14 cellular contexts compared by ENCODE assay signal in the genomic region with DNA sequence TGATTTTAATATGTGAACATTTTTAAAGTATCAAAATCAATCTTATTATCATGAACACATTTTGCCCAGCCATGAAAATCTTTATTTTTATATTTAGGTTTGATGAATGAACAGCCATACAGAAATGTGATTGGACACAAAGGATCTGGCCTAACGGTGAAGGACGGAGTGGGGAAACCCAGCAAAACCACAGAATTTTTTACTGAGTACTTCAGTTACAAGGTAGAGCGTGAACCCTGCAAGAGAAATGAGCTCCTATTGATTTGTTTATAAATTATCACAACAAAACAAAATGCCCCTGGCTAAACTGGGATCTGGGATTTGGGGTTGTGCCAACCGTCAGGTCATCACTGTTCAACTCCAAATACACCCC.
A peak's percentile ranks its signal among the peaks of the same experiment; 100 is the strongest.
DNase-seq lines count a peak whose midpoint lies in the region; TF ChIP-seq lines count a peak whose summit lies in the region.
"Had no signal": no experiment of that assay in that cellular context is flagged by ENCODE, and none has a peak within 500 bp of the region (broad histone marks: within the 10 kb centered on the region; RNA-seq: fewer than 3 reads in every experiment).

No MANE protein-coding gene starts in this region.

- no peak for TF ChIP-seq CTCF in NB4 (IDR thresholded peaks at IDR 0.05; ENCODE audit: low read depth, low read length)
- no peak for TF ChIP-seq CTCF in choroid plexus epithelial cell (conservative IDR thresholded peaks at IDR 0.05; ENCODE audit: low read depth, low read length)

- peak; percentile 91 for DNase-seq in NCI-H2107 treated with DMSO at 0.1 percent for 48 hours (lab: John Stamatoyannopoulos, UW; ENCODE audit: unreplicated experiment)
- no peak for DNase-seq in NCI-H2107 (lab: John Stamatoyannopoulos, UW)
- DNase-seq in NB4 (ENCODE audit: low read depth): no peak
- peak; percentile 55 for DNase-seq in choroid plexus epithelial cell (ENCODE audit: low read depth)
- DNase-seq in COR-L47 (lab: John Stamatoyannopoulos, UW): no peak
- DNase-seq in NCI-H187 treated with DMSO at 0.1 percent for 48 hours (lab: John Stamatoyannopoulos, UW): no peak
- DNase-seq in NCI-H446 treated with DMSO at 0.1 percent for 48 hours (lab: John Stamatoyannopoulos, UW): no peak
- DNase-seq in erythroblast (lab: John Stamatoyannopoulos, UW): no peak
- DNase-seq: occipital lobe had no signal

- TF ChIP-seq POLR2A in NB4 (IDR thresholded peaks at IDR 0.05; ENCODE audit: extremely low read depth, insufficient read length) (no peak), erythroblast (IDR thresholded peaks at IDR 0.05; ENCODE audit: low read length) (no peak)

- H3K4me3 ChIP-seq in NB4 (ENCODE audit: low read depth, low read length): peak overlapping the region; percentile 49
- H3K4me3 ChIP-seq in choroid plexus epithelial cell (ENCODE audit: low read depth, low read length): no peak overlapping the region
- H3K4me3 ChIP-seq: adrenal gland, BLaER1, cardiac muscle cell, lower lobe of right lung, right atrium auricular region had no signal

Comparison
In these comparisons a context has a peak if more than half of its experiments do, and no peak if none do; other contexts are left out.
1. DNase-seq: peak in NCI-H2107 treated with DMSO at 0.1 percent for 48 hours (single experiment) and choroid plexus epithelial cell (single experiment); none in NCI-H2107 (single experiment), NB4 (single experiment), COR-L47 (single experiment), NCI-H187 treated with DMSO at 0.1 percent for 48 hours (single experiment), NCI-H446 treated with DMSO at 0.1 percent for 48 hours (single experiment) and erythroblast (0 of 2).